In genomic region chr15:58285212-58285920, GRCh38 we compare ENCODE assay signal across 21 cellular contexts.
"Had no signal": no experiment of that assay in that cellular context is flagged by ENCODE, and none has a peak within 500 bp of the region (broad histone marks: within the 10 kb centered on the region; RNA-seq: fewer than 3 reads in every experiment).

No MANE protein-coding gene starts in this region.

- H3K27me3 ChIP-seq: ascending aorta, breast epithelium, left lung, tibial nerve, uterus had no signal

- H3K27ac Mint-ChIP-seq: activated CD4-positive, alpha-beta T cell treated with anti-CD3 and anti-CD28 coated beads, Interleukin-2, amount 10 ng/mL, durations not matched to agents 24 days and 14 days; activated T-cell treated with anti-CD3 and anti-CD28 coated beads, Interleukin-2, amount 50 U/mL, for 72 hours had no signal

- ATAC-seq: activated T-cell treated with anti-CD3 and anti-CD28 coated beads, Interleukin-2, amount 50 U/mL, for 72 hours; stimulated activated naive CD8-positive, alpha-beta T cell treated with anti-CD3 and anti-CD28 coated beads, Interleukin-15, Interleukin-2, amounts not matched to agents 100 U/mL and 50 U/mL, for 24 hours had no signal

- H3K36me3 ChIP-seq: ascending aorta, breast epithelium, left lung, tibial nerve, uterus had no signal

- H3K9me3 ChIP-seq: ascending aorta, breast epithelium, left lung, tibial nerve, uterus had no signal

- H3K9me3 Mint-ChIP-seq: activated CD4-positive, alpha-beta T cell treated with anti-CD3 and anti-CD28 coated beads, Interleukin-2, amount 10 ng/mL, durations not matched to agents 24 days and 14 days; activated T-cell treated with anti-CD3 and anti-CD28 coated beads, Interleukin-2, amount 50 U/mL, for 72 hours had no signal

- H3K4me3 ChIP-seq: ascending aorta, breast epithelium, left lung, tibial nerve, uterus had no signal

- H3K4me1 ChIP-seq: ascending aorta, breast epithelium, left lung, tibial nerve, uterus had no signal

- H3K4me3 Mint-ChIP-seq: activated CD4-positive, alpha-beta T cell treated with anti-CD3 and anti-CD28 coated beads, Interleukin-2, amount 10 ng/mL, durations not matched to agents 24 days and 14 days; activated T-cell treated with anti-CD3 and anti-CD28 coated beads, Interleukin-2, amount 50 U/mL, for 72 hours had no signal

- H3K27ac ChIP-seq: ascending aorta, breast epithelium, left lung, tibial nerve, uterus had no signal

- DNase-seq: activated CD4-positive, alpha-beta T cell treated with anti-CD3 and anti-CD28 coated beads, Interleukin-2, amount 10 ng/mL, durations not matched to agents 24 days and 14 days; activated CD4-positive, CD25-positive, alpha-beta regulatory T cell; activated CD8-positive, alpha-beta memory T cell treated with anti-CD3 and anti-CD28 coated beads for 24 hours; activated effector memory CD4-positive, alpha-beta T cell treated with anti-CD3 and anti-CD28 coated beads, Interleukin-2, amount 50 U/mL, for 16 hours; activated naive CD4-positive, alpha-beta T cell treated with anti-CD3 and anti-CD28 coated beads, Interleukin-2, amount 50 U/mL, for 16 hours; activated T-cell treated with anti-CD3 and anti-CD28 coated beads, Interleukin-2, amount 50 U/mL, for 72 hours; cortex of kidney; effector CD8-positive, alpha-beta T cell; foreskin melanocyte; glutamatergic neuron; hypothalamus; left lung; occipital lobe; stimulated activated CD4-positive, alpha-beta T cell treated with anti-CD3 and anti-CD28 coated beads, Interleukin-12 subunit alpha, Interleukin-12 subunit beta, amount 100 ng/mL, for 4 hours; stimulated activated CD4-positive, alpha-beta T cell treated with anti-CD3 and anti-CD28 coated beads, Interleukin-1b, Interleukin-23, amount 100 ng/mL, for 48 hours; stimulated activated naive CD8-positive, alpha-beta T cell treated with anti-CD3 and anti-CD28 coated beads, Interleukin-15, Interleukin-2, amounts not matched to agents 100 U/mL and 50 U/mL, for 24 hours; substantia nigra; uterus had no signal
